In genomic region chr10:43373461-43373860, GRCh38 we compare ENCODE assay signal across 22 cellular contexts. TPM values are rescaled to one million over a fixed set of nuclear protein-coding genes. Genes with fewer than 3 reads are reported as not detected.
DNase-seq lines count a peak whose midpoint lies in the region; ATAC-seq and TF ChIP-seq lines count a peak whose summit lies in the region.
"Had no signal": no experiment of that assay in that cellular context is flagged by ENCODE, and none has a peak within 500 bp of the region (broad histone marks: within the 10 kb centered on the region; RNA-seq: fewer than 3 reads in every experiment).

No MANE protein-coding gene starts in this region.

- DNase-seq in left cardiac atrium (peak; percentile 8), right cardiac atrium (no peak), lower lobe of right lung (peak; percentile 12), posterior vena cava (ENCODE audit: low spot score) (peak; percentile 47), aorta (peak; percentile 21 to 26), germinal center (ENCODE audit: low spot score) (no peak), NCI-H524 treated with DMSO at 0.1 percent for 48 hours (lab: John Stamatoyannopoulos, UW) (no peak), NCI-H69 (lab: John Stamatoyannopoulos, UW) (no peak)
- DNase-seq: 8988T; CD8-positive, alpha-beta T cell; GOT3; NCI-H1105; NCI-H146; NCI-H2029; NCI-H2227 treated with DMSO at 0.1 percent for 48 hours; NCI-H510A treated with DMSO at 0.1 percent for 48 hours; Peyer's patch had no signal

- WGBS in right cardiac atrium: 76% methylated on average over 5 of the region's 5 CpGs
- WGBS in aorta, 2 donors: 77 to 91% methylated on average over 5 of the region's 5 CpGs

- TF ChIP-seq CTCF in lower lobe of right lung (IDR thresholded peaks at IDR 0.05): no peak

- no peak overlapping the region for H3K4me3 ChIP-seq in right cardiac atrium (ENCODE audit: low read length)
- no peak overlapping the region for H3K4me3 ChIP-seq in lower lobe of right lung
- no peak overlapping the region for H3K4me3 ChIP-seq in aorta (ENCODE audit: low read length in 2 of 2)
- H3K4me3 ChIP-seq: BLaER1 treated with 17β-estradiol and CSF1 and Interleukin-3, amounts not matched to agents 10 nM and 100 nM; Peyer's patch had no signal

- ATAC-seq in left cardiac atrium (no peak), right cardiac atrium (no peak), lower lobe of right lung (no peak), aorta (ENCODE audit: low FRiP score) (no peak)
- ATAC-seq: CD8-positive, alpha-beta T cell; HCT116 had no signal

- intact Hi-C loops in left cardiac atrium (cut with DNase I): no loop called here
- intact Hi-C loops in right cardiac atrium (cut with DNase I): no loop called here
- intact Hi-C loops in lower lobe of right lung (cut with DNase I): no loop called here
- intact Hi-C loops in posterior vena cava (cut with DNase I): no loop called here
- intact Hi-C loops in aorta (cut with DNase I): no loop called here

- no peaks in the 10 kb centered on the region for H3K27me3 ChIP-seq in right cardiac atrium (ENCODE audit: control insufficient read depth, insufficient read depth)
- H3K27me3 ChIP-seq in lower lobe of right lung (ENCODE audit: low read depth): no peaks in the 10 kb centered on the region
- no peaks in the 10 kb centered on the region for H3K27me3 ChIP-seq in aorta (ENCODE audit: control insufficient read depth in 1 of 2, insufficient read depth in 2 of 2, low read length in 1 of 2)
- H3K27me3 ChIP-seq: BLaER1 treated with 17β-estradiol and CSF1 and Interleukin-3, amounts not matched to agents 10 nM and 100 nM; Peyer's patch had no signal

- H3K36me3 ChIP-seq in lower lobe of right lung (no peaks in the 10 kb centered on the region), aorta (ENCODE audit: control insufficient read depth in 1 of 2, insufficient read depth in 2 of 2, low read length in 1 of 2) (no peaks in the 10 kb centered on the region)
- H3K36me3 ChIP-seq: BLaER1 treated with 17β-estradiol and CSF1 and Interleukin-3, amounts not matched to agents 10 nM and 100 nM; Peyer's patch had no signal

- H3K27ac ChIP-seq in right cardiac atrium (ENCODE audit: low read length) (no peak overlapping the region), lower lobe of right lung (no peak overlapping the region), aorta (ENCODE audit: low read depth in 1 of 2, low read length in 2 of 2) (no peak overlapping the region)
- H3K27ac ChIP-seq: BLaER1 treated with 17β-estradiol and CSF1 and Interleukin-3, amounts not matched to agents 10 nM and 100 nM; Peyer's patch had no signal

- H3K9me3 ChIP-seq in right cardiac atrium (ENCODE audit: control insufficient read depth, low read length) (no peaks in the 10 kb centered on the region), lower lobe of right lung (no peaks in the 10 kb centered on the region), aorta (ENCODE audit: control insufficient read depth, low read length) (no peaks in the 10 kb centered on the region)
- H3K9me3 ChIP-seq: BLaER1 treated with 17β-estradiol and CSF1 and Interleukin-3, amounts not matched to agents 10 nM and 100 nM; Peyer's patch had no signal

- peaks cover 2% of the 10 kb centered on the region for H3K4me1 ChIP-seq in right cardiac atrium (ENCODE audit: control insufficient read depth, insufficient read depth, low read length)
- H3K4me1 ChIP-seq in lower lobe of right lung: no peaks in the 10 kb centered on the region
- H3K4me1 ChIP-seq in aorta (ENCODE audit: control insufficient read depth in 1 of 2, insufficient read depth in 2 of 2, low read length in 2 of 2): no peaks in the 10 kb centered on the region
- H3K4me1 ChIP-seq: Peyer's patch had no signal

RNA-seq across cellular contexts. Expression of gene FXYD4, which starts 2.0 kb away (rescaled TPM):
- not detected for total RNA-seq in left cardiac atrium
- total RNA-seq in right cardiac atrium: not detected
- polyA plus RNA-seq in right cardiac atrium: not detected
- not detected for total RNA-seq in lower lobe of right lung
- total RNA-seq in posterior vena cava: not detected
- total RNA-seq in aorta: not detected
- polyA plus RNA-seq in aorta: not detected
- total RNA-seq: CD8-positive, alpha-beta T cell; Daoy; OCI-LY7; Peyer's patch had no signal
- polyA plus RNA-seq: IgD-negative memory B cell had no signal

RNA-seq across cellular contexts. Expression of gene HNRNPF, which starts 35.5 kb away (rescaled TPM):
- total RNA-seq in left cardiac atrium: 100 to 1,000 TPM in 1 of 2 donors, 10 to 100 TPM in 1; 83.6 to 107 TPM
- total RNA-seq in right cardiac atrium: 10 to 100 TPM; 67.2 to 93.4 (median 77.2) TPM
- polyA plus RNA-seq in right cardiac atrium: 41.6 TPM
- 173 TPM for total RNA-seq in lower lobe of right lung
- total RNA-seq in posterior vena cava: 100 to 1,000 TPM; 109 to 112 TPM
- total RNA-seq in aorta: 100 to 1,000 TPM; 103 to 114 TPM
- polyA plus RNA-seq in aorta: 10 to 100 TPM; 54.3 to 63.2 TPM

Comparison
In these comparisons a context has a peak if more than half of its experiments do, and no peak if none do; other contexts are left out.
1. DNase-seq: peak in left cardiac atrium (single experiment), lower lobe of right lung (single experiment), posterior vena cava (single experiment) and aorta (2 of 2); none in right cardiac atrium (0 of 3), germinal center (single experiment), NCI-H524 treated with DMSO at 0.1 percent for 48 hours (single experiment) and NCI-H69 (single experiment).